In genomic region chr9:2740616-2741015, GRCh38 we compare ENCODE assay signal across 19 cellular contexts. TPM values are rescaled to one million over a fixed set of nuclear protein-coding genes. Genes with fewer than 3 reads are reported as not detected.
"Had no signal": no experiment of that assay in that cellular context is flagged by ENCODE, and none has a peak within 500 bp of the region (broad histone marks: within the 10 kb centered on the region; RNA-seq: fewer than 3 reads in every experiment).

No MANE protein-coding gene starts in this region.

- H3K9me3 ChIP-seq: neutrophil, thoracic aorta had no signal

- H3K27ac ChIP-seq: neutrophil, thoracic aorta had no signal

- H3K27me3 ChIP-seq: neutrophil had no signal

- H3K36me3 ChIP-seq: neutrophil, thoracic aorta had no signal

- DNase-seq: activated CD4-positive, alpha-beta memory T cell treated with anti-CD3 and anti-CD28 coated beads for 36 hours; activated CD4-positive, CD25-positive, alpha-beta regulatory T cell treated with anti-CD3 and anti-CD28 coated beads, Interleukin-2, amount 50 U/mL, for 72 hours; activated gamma-delta T cell treated with Interleukin-2 at 50 U/mL for 16 hours; activated naive CD8-positive, alpha-beta T cell treated with anti-CD3 and anti-CD28 coated beads for 36 hours; activated T-cell treated with anti-CD3 and anti-CD28 coated beads, Interleukin-2, amount 50 U/mL, for 72 hours; aorta; left colon; naive thymus-derived CD8-positive, alpha-beta T cell; retina; stimulated activated CD4-positive, alpha-beta T cell treated with anti-CD3 and anti-CD28 coated beads, Interleukin-15, amount 100 ng/mL, for 24 hours; stimulated activated CD4-positive, alpha-beta T cell treated with anti-CD3 and anti-CD28 coated beads, Interleukin-4, amount 100 ng/mL, for 24 hours; stimulated activated naive CD8-positive, alpha-beta T cell treated with anti-CD3 and anti-CD28 coated beads, Interleukin-15, amount 100 ng/mL, for 72 hours had no signal

- ATAC-seq: activated T-cell treated with anti-CD3 and anti-CD28 coated beads, Interleukin-2, amount 50 U/mL, for 72 hours; left colon; naive thymus-derived CD8-positive, alpha-beta T cell; stimulated activated naive CD8-positive, alpha-beta T cell treated with anti-CD3 and anti-CD28 coated beads, Interleukin-15, amount 100 ng/mL, for 72 hours had no signal

- H3K4me3 ChIP-seq: thoracic aorta had no signal

RNA-seq across cellular contexts. Expression of gene KCNV2, which starts 23.3 kb away (rescaled TPM):
- total RNA-seq: activated CD4-positive, alpha-beta memory T cell treated with anti-CD3 and anti-CD28 coated beads for 36 hours; activated naive CD8-positive, alpha-beta T cell treated with anti-CD3 and anti-CD28 coated beads for 36 hours; activated T-cell treated with anti-CD3 and anti-CD28 coated beads, Interleukin-2, amount 50 U/mL, for 72 hours; aorta; epithelial cell of proximal tubule; left colon; lung microvascular endothelial cell; naive thymus-derived CD8-positive, alpha-beta T cell; skeletal muscle tissue; T-helper 2 cell treated with Interferon-gamma antibody and Interleukin-4, amounts not matched to agents 100 ng/mL and 5 ng/mL, for 36 hours; thoracic aorta; ureter had no signal
